In the genomic region with DNA sequence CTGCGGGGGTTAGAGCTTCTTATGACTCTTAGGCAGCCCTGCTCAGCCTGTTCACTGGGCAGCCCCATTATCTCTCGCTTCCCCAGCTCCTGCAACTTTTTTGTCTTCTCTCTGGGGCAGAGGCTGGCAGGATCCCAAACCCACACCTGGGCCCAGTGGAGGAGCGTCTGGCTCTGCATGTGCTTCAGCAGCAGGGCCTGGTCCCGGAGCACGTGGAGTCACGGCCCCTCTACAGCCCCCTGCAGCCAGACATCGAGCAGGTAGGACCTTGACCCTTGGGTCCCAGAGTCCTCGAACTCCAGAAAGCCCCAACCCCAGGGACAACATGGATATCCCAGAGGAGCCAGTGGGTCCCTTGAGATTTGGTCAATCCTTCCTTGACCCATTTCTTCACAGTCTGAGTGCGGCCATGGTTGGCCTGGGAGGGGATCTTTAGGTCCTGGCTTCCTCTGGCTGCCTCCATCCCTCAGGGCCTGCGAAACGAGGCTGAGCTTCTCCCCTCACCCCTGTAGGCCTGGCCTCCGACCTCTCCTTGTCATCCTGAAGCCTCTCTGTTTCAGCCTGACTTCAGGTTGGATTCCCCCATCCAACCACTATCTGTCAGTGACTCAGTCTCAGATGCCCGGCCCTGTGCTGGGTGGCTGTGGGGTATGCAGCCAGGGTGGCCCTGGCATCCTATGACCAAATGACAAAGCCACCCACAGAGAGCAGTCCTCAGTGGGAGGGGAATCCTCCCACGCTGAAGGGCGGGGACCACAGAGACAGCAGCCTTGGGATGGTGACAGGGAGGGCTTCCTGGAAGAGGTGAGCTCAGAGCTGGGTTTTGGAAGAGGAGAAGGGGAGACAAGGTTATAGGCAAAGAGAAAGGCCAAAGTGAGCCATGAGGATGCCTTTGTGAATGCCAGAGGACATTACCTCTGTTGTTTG, we compare ENCODE assay signal across 26 cellular contexts.
DNase-seq lines count a peak whose midpoint lies in the region; ATAC-seq and TF ChIP-seq lines count a peak whose summit lies in the region.
"Had no signal": no experiment of that assay in that cellular context is flagged by ENCODE, and none has a peak within 500 bp of the region (broad histone marks: within the 10 kb centered on the region; RNA-seq: fewer than 3 reads in every experiment).

No MANE protein-coding gene starts in this region.

- ATAC-seq in sciatic nerve (no peak), foreskin keratinocyte (no peak), GM21390 (IDR thresholded peaks at IDR 0.05; ENCODE audit: unreplicated experiment) (no peak)
- ATAC-seq: body of pancreas, left colon, psoas muscle had no signal

- H3K27me3 ChIP-seq in H7 (ENCODE audit: control insufficient read depth, insufficient read depth, low read length) (no peaks in the 10 kb centered on the region), foreskin keratinocyte (peaks cover 4% of the 10 kb centered on the region)
- H3K27me3 ChIP-seq: body of pancreas, transverse colon had no signal

- no peaks in the 10 kb centered on the region for H3K4me1 ChIP-seq in foreskin keratinocyte
- H3K4me1 ChIP-seq: body of pancreas, Caco-2, transverse colon had no signal

- H3K4me3 Mint-ChIP-seq in endothelial cell (ENCODE audit: unreplicated experiment) (no peak overlapping the region), chondrocyte (ENCODE audit: unreplicated experiment) (no peak overlapping the region)
- H3K4me3 Mint-ChIP-seq: naive B cell had no signal

- H3K4me3 ChIP-seq in H7 (ENCODE audit: insufficient read depth, low read depth, low read length), result no peak overlapping the region
- H3K4me3 ChIP-seq: body of pancreas, psoas muscle, skin epidermis, transverse colon had no signal

- no peaks in the 10 kb centered on the region for H3K9me3 Mint-ChIP-seq in endothelial cell (ENCODE audit: unreplicated experiment)
- no peaks in the 10 kb centered on the region for H3K9me3 Mint-ChIP-seq in chondrocyte (ENCODE audit: low read depth)

- H3K27ac ChIP-seq in foreskin keratinocyte, result no peak overlapping the region
- H3K27ac ChIP-seq: body of pancreas, epithelial cell of prostate, psoas muscle, skin epidermis, transverse colon had no signal

- intact Hi-C loops in sciatic nerve (cut with DNase I), result no loop called here

- H3K36me3 ChIP-seq in H7 (replicated peaks; ENCODE audit: control insufficient read depth, insufficient read depth, low read length), result peaks cover 1% of the 10 kb centered on the region; the same call in 1 of the 2 replicates
- H3K36me3 ChIP-seq: transverse colon had no signal

- no peaks in the 10 kb centered on the region for H3K4me1 Mint-ChIP-seq in endothelial cell (ENCODE audit: unreplicated experiment)
- no peaks in the 10 kb centered on the region for H3K4me1 Mint-ChIP-seq in chondrocyte (ENCODE audit: low read depth)
- H3K4me1 Mint-ChIP-seq: naive B cell had no signal

- no peak for TF ChIP-seq CTCF in endothelial cell (IDR thresholded peaks at IDR 0.05; ENCODE audit: unreplicated experiment)
- TF ChIP-seq CTCF in foreskin keratinocyte (conservative IDR thresholded peaks at IDR 0.05), result no peak
- TF ChIP-seq CTCF in chondrocyte (IDR thresholded peaks at IDR 0.05), result no peak

- H3K27me3 Mint-ChIP-seq in endothelial cell (ENCODE audit: unreplicated experiment) (peaks cover 36% of the 10 kb centered on the region), chondrocyte (ENCODE audit: low read depth) (no peaks in the 10 kb centered on the region)

- H3K36me3 Mint-ChIP-seq in endothelial cell (ENCODE audit: low read depth, unreplicated experiment), result peaks cover 71% of the 10 kb centered on the region
- H3K36me3 Mint-ChIP-seq in chondrocyte (ENCODE audit: low read depth), result peaks cover 41% of the 10 kb centered on the region
- H3K36me3 Mint-ChIP-seq: naive B cell had no signal

- H3K27ac Mint-ChIP-seq in endothelial cell (ENCODE audit: unreplicated experiment) (peak overlapping the region; percentile 70), chondrocyte (ENCODE audit: unreplicated experiment) (no peak overlapping the region)
- H3K27ac Mint-ChIP-seq: naive B cell had no signal

- peak; percentile 11 for DNase-seq in AG20443 (ENCODE audit: low spot score)
- DNase-seq in H7, result peak; percentile 39
- DNase-seq in endothelial cell (ENCODE audit: low spot score), result no peak
- peak; percentile 54 for DNase-seq in sciatic nerve (ENCODE audit: low spot score)
- DNase-seq in foreskin keratinocyte, result no peak
- DNase-seq in chondrocyte (ENCODE audit: low spot score), result no peak
- DNase-seq: activated CD4-positive, alpha-beta T cell treated with anti-CD3 and anti-CD28 coated beads, Interleukin-2, amount 50 U/mL, for 4 hours; activated gamma-delta T cell treated with Interleukin-2 at 50 U/mL for 16 hours; C1 segment of cervical spinal cord; Caco-2; DMS79 treated with DMSO at 0.1 percent for 48 hours; left colon; naive B cell; NCI-H1092 treated with DMSO at 0.1 percent for 48 hours; NCI-H187 treated with DMSO at 0.1 percent for 48 hours; NCI-H526; nucleus accumbens; psoas muscle; SIG-M5; stimulated activated CD4-positive, alpha-beta T cell treated with anti-CD3 and anti-CD28 coated beads, Interleukin-2, amount 100 ng/mL, for 24 hours; T-helper 1 cell; transverse colon had no signal

Comparison
In these comparisons a context has a peak if more than half of its experiments do, and no peak if none do; other contexts are left out.
1. DNase-seq: peak in AG20443 (single experiment), H7 (single experiment) and sciatic nerve (single experiment); none in endothelial cell (single experiment), foreskin keratinocyte (0 of 2) and chondrocyte (single experiment).